Comparison of ENCODE assay signal across 9 cellular contexts in genomic region chr2:159497256-159497655, GRCh38.
A peak's percentile ranks its signal among the peaks of the same experiment; 100 is the strongest.
DNase-seq lines count a peak whose midpoint lies in the region; ATAC-seq and TF ChIP-seq lines count a peak whose summit lies in the region.
"Had no signal": no experiment of that assay in that cellular context is flagged by ENCODE, and none has a peak within 500 bp of the region (broad histone marks: within the 10 kb centered on the region; RNA-seq: fewer than 3 reads in every experiment).

No MANE protein-coding gene starts in this region.

- no peaks in the 10 kb centered on the region for H3K27me3 Mint-ChIP-seq in immature natural killer cell (ENCODE audit: low read depth in 3 of 3)
- H3K27me3 Mint-ChIP-seq: brain had no signal

- peaks cover 7 to 18% of the 10 kb centered on the region in 2 donors for H3K4me1 Mint-ChIP-seq in immature natural killer cell

- H3K4me1 ChIP-seq in suprapubic skin (peaks cover 7% of the 10 kb centered on the region), Karpas-422 (ENCODE audit: low read length) (no peaks in the 10 kb centered on the region)

- H3K9me3 ChIP-seq in suprapubic skin (no peaks in the 10 kb centered on the region), Karpas-422 (ENCODE audit: low read length) (no peaks in the 10 kb centered on the region)

- H3K27me3 ChIP-seq in suprapubic skin (no peaks in the 10 kb centered on the region), Karpas-422 (ENCODE audit: low read length) (no peaks in the 10 kb centered on the region)

- peaks cover 8 to 11% of the 10 kb centered on the region in 2 donors for H3K36me3 Mint-ChIP-seq in activated naive CD4-positive, alpha-beta T cell treated with anti-CD3 and anti-CD28 coated beads, Interleukin-2, amount 50 U/mL, for 72 hours
- H3K36me3 Mint-ChIP-seq in immature natural killer cell, result peaks cover 5 to 14% (median 8%) of the 10 kb centered on the region in 3 donors

- TF ChIP-seq EP300 in suprapubic skin (IDR thresholded peaks at IDR 0.05), result no peak

- no peak overlapping the region for H3K4me2 ChIP-seq in Karpas-422 (ENCODE audit: low read depth, low read length, poor library complexity, severe bottlenecking)

- DNase-seq in AG09319 (ENCODE audit: extremely low read depth, low read depth) (peak; percentile 29), HT-29 (ENCODE audit: low spot score) (peak; percentile 80), immature natural killer cell (no peak), suprapubic skin (ENCODE audit: low spot score in 2 of 2) (no peak), Karpas-422 (no peak)
- no peak for DNase-seq in activated naive CD4-positive, alpha-beta T cell treated with anti-CD3 and anti-CD28 coated beads, Interleukin-2, amount 50 U/mL, for 72 hours (ENCODE audit: low spot score in 2 of 2)
- DNase-seq in activated CD8-positive, alpha-beta memory T cell treated with anti-CD3 and anti-CD28 coated beads, Interleukin-2, amount 50 U/mL, for 4 hours, result no peak

- H3K27ac Mint-ChIP-seq in activated naive CD4-positive, alpha-beta T cell treated with anti-CD3 and anti-CD28 coated beads, Interleukin-2, amount 50 U/mL, for 72 hours, result peak overlapping the region; percentile 73 to 75
- peak overlapping the region in 4 of 6 donors; percentile 29 to 64 (median 40) for H3K27ac Mint-ChIP-seq in immature natural killer cell

- ATAC-seq in activated naive CD4-positive, alpha-beta T cell treated with anti-CD3 and anti-CD28 coated beads, Interleukin-2, amount 50 U/mL, for 72 hours, result peak; percentile 22 to 85
- no peak for ATAC-seq in GM18858 (IDR thresholded peaks at IDR 0.05; ENCODE audit: unreplicated experiment)

- no peak overlapping the region for H3K4me3 ChIP-seq in suprapubic skin
- no peak overlapping the region for H3K4me3 ChIP-seq in Karpas-422 (ENCODE audit: low read length)

- no peak overlapping the region for H3K9ac ChIP-seq in Karpas-422 (ENCODE audit: low read length)

- H3K9me3 Mint-ChIP-seq in activated naive CD4-positive, alpha-beta T cell treated with anti-CD3 and anti-CD28 coated beads, Interleukin-2, amount 50 U/mL, for 72 hours, result peaks cover 0 to 13% of the 10 kb centered on the region in 2 donors
- peaks cover 0 to 2% (median 0%) of the 10 kb centered on the region in 6 donors for H3K9me3 Mint-ChIP-seq in immature natural killer cell

- peak overlapping the region; percentile 41 for H3K27ac ChIP-seq in suprapubic skin
- no peak overlapping the region for H3K27ac ChIP-seq in Karpas-422 (ENCODE audit: low read length)

- no peak overlapping the region for H3K4me3 Mint-ChIP-seq in immature natural killer cell
- H3K4me3 Mint-ChIP-seq: brain had no signal

- no peaks in the 10 kb centered on the region for H4K20me1 ChIP-seq in Karpas-422 (ENCODE audit: insufficient read depth, low read depth, low read length)

- H2AFZ ChIP-seq in Karpas-422 (ENCODE audit: low read length), result no peak overlapping the region

- no peak for TF ChIP-seq CTCF in AG09319 (IDR thresholded peaks at IDR 0.05; ENCODE audit: low read depth, low read length)
- no peak for TF ChIP-seq CTCF in suprapubic skin (IDR thresholded peaks at IDR 0.05)

- H3K79me2 ChIP-seq in Karpas-422 (ENCODE audit: low read length), result no peaks in the 10 kb centered on the region

- H3K9me2 ChIP-seq in Karpas-422 (replicated peaks; ENCODE audit: insufficient read depth, low read length), result no peaks in the 10 kb centered on the region

- no peak for TF ChIP-seq POLR2A in suprapubic skin (IDR thresholded peaks at IDR 0.05)

- H3K36me3 ChIP-seq in suprapubic skin (no peaks in the 10 kb centered on the region), Karpas-422 (ENCODE audit: insufficient read depth, low read length) (no peaks in the 10 kb centered on the region)

Comparison
In these comparisons a context has a peak if more than half of its experiments do, and no peak if none do; other contexts are left out.
1. DNase-seq: peak in AG09319 (single experiment) and HT-29 (single experiment); none in activated naive CD4-positive, alpha-beta T cell treated with anti-CD3 and anti-CD28 coated beads, Interleukin-2, amount 50 U/mL, for 72 hours (0 of 2), immature natural killer cell (0 of 3), suprapubic skin (0 of 2), Karpas-422 (single experiment) and activated CD8-positive, alpha-beta memory T cell treated with anti-CD3 and anti-CD28 coated beads, Interleukin-2, amount 50 U/mL, for 4 hours (single experiment).